9 cellular contexts compared by ENCODE assay signal in genomic region chr4:71941001-71941400, GRCh38.
DNase-seq lines count a peak whose midpoint lies in the region; ATAC-seq and TF ChIP-seq lines count a peak whose summit lies in the region.
"Had no signal": no experiment of that assay in that cellular context is flagged by ENCODE, and none has a peak within 500 bp of the region (broad histone marks: within the 10 kb centered on the region; RNA-seq: fewer than 3 reads in every experiment).

No MANE protein-coding gene starts in this region.

- CTCF ChIA-PET in PC-3 (lab: Charles Lee): no interaction called here

- no peaks in the 10 kb centered on the region for H3K9me3 ChIP-seq in PC-3 (ENCODE audit: low read length)

- no peaks in the 10 kb centered on the region for H3K27me3 ChIP-seq in PC-3 (ENCODE audit: low read length)

- in situ Hi-C loops in GM13977 (cut with MboI; ENCODE audit: low pct_unique_long_range_greater_than_20kb, low sequenced_read_pairs, unreplicated experiment): no loop called here

- H4K20me1 ChIP-seq in PC-3 (ENCODE audit: low read length): no peaks in the 10 kb centered on the region

- no peaks in the 10 kb centered on the region for H3K79me2 ChIP-seq in PC-3 (ENCODE audit: low read length)

- H3K36me3 ChIP-seq in PC-3 (ENCODE audit: low read depth, low read length): no peaks in the 10 kb centered on the region

- DNase-seq in AML-193 (lab: John Stamatoyannopoulos, UW) (peak; percentile 13 to 15), GM13977 (ENCODE audit: low spot score) (peak; percentile 11), PC-3 (peak; percentile 64), glomerular endothelial cell (ENCODE audit: extremely low read depth, low read depth, low spot score) (peak; percentile 14), activated T-cell treated with anti-CD3 and anti-CD28 coated beads for 4 hours (no peak), hepatic stellate cell (ENCODE audit: low spot score) (no peak), NCI-H774 (lab: John Stamatoyannopoulos, UW) (no peak)
- DNase-seq: activated CD8-positive, alpha-beta T cell treated with anti-CD3 and anti-CD28 coated beads for 36 hours had no signal

- no TSS peak for BruUV-seq in PC-3 (replicated peaks; lab: Mats Ljungman, UMichigan)

- no peak overlapping the region for H3K9ac ChIP-seq in PC-3 (ENCODE audit: low read length)

- POLR2A ChIA-PET in PC-3 (lab: Charles Lee; ENCODE audit: unreplicated experiment): no interaction called here

- H3K27ac ChIP-seq in PC-3 (ENCODE audit: low read length): no peak overlapping the region

- TF ChIP-seq CTCF in GM13977 (IDR thresholded peaks at IDR 0.05; ENCODE audit: extremely low read depth, insufficient read depth, missing control alignments) (peak; percentile 38), PC-3 (conservative IDR thresholded peaks at IDR 0.05; ENCODE audit: low read depth, low read length) (peak; percentile 85)

- no peaks in the 10 kb centered on the region for H3F3A ChIP-seq in PC-3 (ENCODE audit: low read length, unreplicated experiment)

- no peak overlapping the region for H3K4me3 ChIP-seq in PC-3 (ENCODE audit: low read length)

- intact Hi-C loops in PC-3 (cut with micrococcal nuclease): loop anchor here (1.0 to 5.0 kb wide), 2 partner anchors 169 to 209 kb away; no protein-coding TSS in a partner anchor

- peak; percentile 38; the same call in 1 of the 2 replicates for ATAC-seq in PC-3
- ATAC-seq in HG02981 (IDR thresholded peaks at IDR 0.05; ENCODE audit: unreplicated experiment): no peak
- ATAC-seq: activated CD8-positive, alpha-beta T cell treated with anti-CD3 and anti-CD28 coated beads for 36 hours had no signal

- H3K4me2 ChIP-seq in PC-3 (ENCODE audit: low read length): no peak overlapping the region

- H2AFZ ChIP-seq in PC-3 (ENCODE audit: low read length): no peak overlapping the region

- no peaks in the 10 kb centered on the region for H3K9me2 ChIP-seq in PC-3 (replicated peaks; ENCODE audit: low read length)

- 0 out of 2 replicates have a peak, but pooled peaks cover 5% of the 10 kb centered on the region for H3K4me1 ChIP-seq in PC-3 (ENCODE audit: insufficient read depth, low read length)

Comparison
In these comparisons a context has a peak if more than half of its experiments do, and no peak if none do; other contexts are left out.
1. DNase-seq: peak in AML-193 (2 of 2), GM13977 (single experiment), PC-3 (single experiment) and glomerular endothelial cell (single experiment); none in activated T-cell treated with anti-CD3 and anti-CD28 coated beads for 4 hours (single experiment), hepatic stellate cell (single experiment) and NCI-H774 (single experiment).